ENCODE assay signal across 15 cellular contexts in genomic region chr4:162523171-162523570, GRCh38.
"Had no signal": no experiment of that assay in that cellular context is flagged by ENCODE, and none has a peak within 500 bp of the region (broad histone marks: within the 10 kb centered on the region; RNA-seq: fewer than 3 reads in every experiment).

No MANE protein-coding gene starts in this region.

- DNase-seq: effector memory CD8-positive, alpha-beta T cell; esophagus squamous epithelium; foreskin fibroblast; glutamatergic neuron; left colon; mesendoderm; naive B cell; right cardiac atrium; small intestine; stimulated activated CD4-positive, alpha-beta T cell treated with anti-CD3 and anti-CD28 coated beads, Interleukin-12 subunit alpha, Interleukin-12 subunit beta, amount 100 ng/mL, for 4 hours; stimulated activated CD4-positive, alpha-beta T cell treated with anti-CD3 and anti-CD28 coated beads, Interleukin-2, amount 100 ng/mL, for 48 hours; stimulated activated naive CD4-positive, alpha-beta T cell treated with Interleukin-2 at 50 U/mL for 16 hours; trophoblast cell had no signal

- H3K4me3 ChIP-seq: esophagus squamous epithelium, gastroesophageal sphincter, prostate gland had no signal

- ATAC-seq: effector memory CD8-positive, alpha-beta T cell; gastroesophageal sphincter; left colon; right cardiac atrium had no signal
